1 cellular context compared by ENCODE assay signal in the genomic region with DNA sequence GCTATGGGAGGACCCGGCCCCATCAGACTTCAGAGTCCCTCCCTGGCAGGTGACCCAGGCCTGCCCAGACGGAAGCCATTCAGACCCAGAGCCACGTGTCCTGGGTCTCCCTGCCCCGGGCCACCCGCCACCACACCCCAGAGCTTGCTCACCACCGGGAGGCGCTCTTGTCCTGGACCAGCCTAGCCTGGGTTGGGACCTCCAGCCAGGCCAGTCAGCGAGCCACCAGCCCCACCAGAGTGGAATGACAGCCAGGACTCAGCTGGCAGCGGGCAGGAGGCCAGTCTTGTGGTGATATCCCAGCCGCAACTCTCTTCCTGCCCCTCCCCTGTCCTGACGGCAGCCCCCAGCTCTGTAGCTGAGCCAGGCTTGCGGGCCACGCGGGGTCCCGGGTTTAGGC.
TF ChIP-seq lines count a peak whose summit lies in the region.

No MANE protein-coding gene starts in this region.

TF ChIP-seq in HepG2, 621 proteins besides CTCF, POLR2A, EP300 and RAD21 (continues in another document):
- TF ChIP-seq SAP130 (CRISPR knock-in tag; IDR thresholded peaks at IDR 0.05; ENCODE audit: low read depth) (peak; percentile 42; the same call in 1 of the 2 replicates), PREB (CRISPR knock-in tag; IDR thresholded peaks at IDR 0.05) (no peak), ZNF615 (CRISPR knock-in tag; IDR thresholded peaks at IDR 0.05; ENCODE audit: borderline replicate concordance) (no peak), TOPORS (CRISPR knock-in tag; IDR thresholded peaks at IDR 0.05) (no peak), KDM2A (CRISPR knock-in tag; IDR thresholded peaks at IDR 0.05; ENCODE audit: borderline replicate concordance, low read depth) (no peak), ZFP91 (CRISPR knock-in tag; IDR thresholded peaks at IDR 0.05; ENCODE audit: borderline replicate concordance) (peak; percentile 40; the same call in 1 of the 2 replicates), ZBTB33 (CRISPR knock-in tag; IDR thresholded peaks at IDR 0.05) (no peak), ONECUT2 (CRISPR knock-in tag; IDR thresholded peaks at IDR 0.05) (no peak), STAG1 (CRISPR knock-in tag; IDR thresholded peaks at IDR 0.05) (peak; percentile 64), KLF6 (CRISPR knock-in tag; IDR thresholded peaks at IDR 0.05) (no peak), WIZ (CRISPR knock-in tag; IDR thresholded peaks at IDR 0.05) (0 out of 2 replicates have a peak, but pooled peaks have one; percentile 50), MXI1 (IDR thresholded peaks at IDR 0.05; ENCODE audit: borderline replicate concordance, low read depth, low read length) (0 out of 3 replicates have a peak, but pooled peaks have one; percentile 36), IRF9 (CRISPR knock-in tag; IDR thresholded peaks at IDR 0.05; ENCODE audit: borderline replicate concordance) (peak; percentile 39; the same call in 1 of the 2 replicates), ZFP1 (CRISPR knock-in tag; IDR thresholded peaks at IDR 0.05) (no peak), KLF13 (CRISPR knock-in tag; IDR thresholded peaks at IDR 0.05) (no peak), FOSL2 (CRISPR knock-in tag; IDR thresholded peaks at IDR 0.05) (no peak), NRL (CRISPR knock-in tag; IDR thresholded peaks at IDR 0.05; ENCODE audit: borderline replicate concordance) (no peak), SP2 (CRISPR knock-in tag; IDR thresholded peaks at IDR 0.05) (no peak), ZNF253 (CRISPR knock-in tag; IDR thresholded peaks at IDR 0.05; ENCODE audit: borderline replicate concordance) (no peak), ZNF83 (CRISPR knock-in tag; IDR thresholded peaks at IDR 0.05; ENCODE audit: borderline replicate concordance) (no peak), ZNF710 (CRISPR knock-in tag; IDR thresholded peaks at IDR 0.05; ENCODE audit: borderline replicate concordance) (0 out of 2 replicates have a peak, but pooled peaks have one; percentile 26), TFDP2 (CRISPR knock-in tag; IDR thresholded peaks at IDR 0.05) (no peak), TEF (CRISPR knock-in tag; IDR thresholded peaks at IDR 0.05) (no peak), ZFAT (CRISPR knock-in tag; conservative IDR thresholded peaks at IDR 0.05) (no peak), ZNF879 (CRISPR knock-in tag; IDR thresholded peaks at IDR 0.05) (no peak), ZKSCAN1 (IDR thresholded peaks at IDR 0.05; ENCODE audit: low read length) (no peak), JDP2 (CRISPR knock-in tag; IDR thresholded peaks at IDR 0.05; ENCODE audit: borderline replicate concordance) (no peak), MAZ (IDR thresholded peaks at IDR 0.05; ENCODE audit: borderline replicate concordance, low read depth, low read length) (0 out of 2 replicates have a peak, but pooled peaks have one; percentile 12), MAZ (CRISPR knock-in tag; IDR thresholded peaks at IDR 0.05; ENCODE audit: low read depth) (no peak), KDM5B (CRISPR knock-in tag; IDR thresholded peaks at IDR 0.05; ENCODE audit: borderline replicate concordance) (peak; percentile 32; the same call in 1 of the 2 replicates), ZNF512B (CRISPR knock-in tag; IDR thresholded peaks at IDR 0.05; ENCODE audit: borderline replicate concordance) (no peak), NBN (conservative IDR thresholded peaks at IDR 0.05) (no peak)
- TF ChIP-seq, protein P1, sequence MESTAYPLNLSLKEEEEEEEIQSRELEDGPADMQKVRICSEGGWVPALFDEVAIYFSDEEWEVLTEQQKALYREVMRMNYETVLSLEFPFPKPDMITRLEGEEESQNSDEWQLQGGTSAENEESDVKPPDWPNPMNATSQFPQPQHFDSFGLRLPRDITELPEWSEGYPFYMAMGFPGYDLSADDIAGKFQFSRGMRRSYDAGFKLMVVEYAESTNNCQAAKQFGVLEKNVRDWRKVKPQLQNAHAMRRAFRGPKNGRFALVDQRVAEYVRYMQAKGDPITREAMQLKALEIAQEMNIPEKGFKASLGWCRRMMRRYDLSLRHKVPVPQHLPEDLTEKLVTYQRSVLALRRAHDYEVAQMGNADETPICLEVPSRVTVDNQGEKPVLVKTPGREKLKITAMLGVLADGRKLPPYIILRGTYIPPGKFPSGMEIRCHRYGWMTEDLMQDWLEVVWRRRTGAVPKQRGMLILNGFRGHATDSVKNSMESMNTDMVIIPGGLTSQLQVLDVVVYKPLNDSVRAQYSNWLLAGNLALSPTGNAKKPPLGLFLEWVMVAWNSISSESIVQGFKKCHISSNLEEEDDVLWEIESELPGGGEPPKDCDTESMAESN (CRISPR knock-in tag; conservative IDR thresholded peaks at IDR 0.05), result no peak
- TF ChIP-seq, protein P2, sequence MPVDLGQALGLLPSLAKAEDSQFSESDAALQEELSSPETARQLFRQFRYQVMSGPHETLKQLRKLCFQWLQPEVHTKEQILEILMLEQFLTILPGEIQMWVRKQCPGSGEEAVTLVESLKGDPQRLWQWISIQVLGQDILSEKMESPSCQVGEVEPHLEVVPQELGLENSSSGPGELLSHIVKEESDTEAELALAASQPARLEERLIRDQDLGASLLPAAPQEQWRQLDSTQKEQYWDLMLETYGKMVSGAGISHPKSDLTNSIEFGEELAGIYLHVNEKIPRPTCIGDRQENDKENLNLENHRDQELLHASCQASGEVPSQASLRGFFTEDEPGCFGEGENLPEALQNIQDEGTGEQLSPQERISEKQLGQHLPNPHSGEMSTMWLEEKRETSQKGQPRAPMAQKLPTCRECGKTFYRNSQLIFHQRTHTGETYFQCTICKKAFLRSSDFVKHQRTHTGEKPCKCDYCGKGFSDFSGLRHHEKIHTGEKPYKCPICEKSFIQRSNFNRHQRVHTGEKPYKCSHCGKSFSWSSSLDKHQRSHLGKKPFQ (CRISPR knock-in tag; IDR thresholded peaks at IDR 0.05; ENCODE audit: insufficient replicate concordance), result no peak
- TF ChIP-seq, protein P3, sequence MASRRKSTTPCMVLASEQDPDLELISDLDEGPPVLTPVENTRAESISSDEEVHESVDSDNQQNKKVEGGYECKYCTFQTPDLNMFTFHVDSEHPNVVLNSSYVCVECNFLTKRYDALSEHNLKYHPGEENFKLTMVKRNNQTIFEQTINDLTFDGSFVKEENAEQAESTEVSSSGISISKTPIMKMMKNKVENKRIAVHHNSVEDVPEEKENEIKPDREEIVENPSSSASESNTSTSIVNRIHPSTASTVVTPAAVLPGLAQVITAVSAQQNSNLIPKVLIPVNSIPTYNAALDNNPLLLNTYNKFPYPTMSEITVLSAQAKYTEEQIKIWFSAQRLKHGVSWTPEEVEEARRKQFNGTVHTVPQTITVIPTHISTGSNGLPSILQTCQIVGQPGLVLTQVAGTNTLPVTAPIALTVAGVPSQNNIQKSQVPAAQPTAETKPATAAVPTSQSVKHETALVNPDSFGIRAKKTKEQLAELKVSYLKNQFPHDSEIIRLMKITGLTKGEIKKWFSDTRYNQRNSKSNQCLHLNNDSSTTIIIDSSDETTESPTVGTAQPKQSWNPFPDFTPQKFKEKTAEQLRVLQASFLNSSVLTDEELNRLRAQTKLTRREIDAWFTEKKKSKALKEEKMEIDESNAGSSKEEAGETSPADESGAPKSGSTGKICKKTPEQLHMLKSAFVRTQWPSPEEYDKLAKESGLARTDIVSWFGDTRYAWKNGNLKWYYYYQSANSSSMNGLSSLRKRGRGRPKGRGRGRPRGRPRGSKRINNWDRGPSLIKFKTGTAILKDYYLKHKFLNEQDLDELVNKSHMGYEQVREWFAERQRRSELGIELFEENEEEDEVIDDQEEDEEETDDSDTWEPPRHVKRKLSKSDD (CRISPR knock-in tag; IDR thresholded peaks at IDR 0.05; ENCODE audit: low read depth), result no peak
- TF ChIP-seq, protein P4, sequence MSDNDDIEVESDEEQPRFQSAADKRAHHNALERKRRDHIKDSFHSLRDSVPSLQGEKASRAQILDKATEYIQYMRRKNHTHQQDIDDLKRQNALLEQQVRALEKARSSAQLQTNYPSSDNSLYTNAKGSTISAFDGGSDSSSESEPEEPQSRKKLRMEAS (IDR thresholded peaks at IDR 0.05), result peak; percentile 45; the same call in 1 of the 2 replicates
